Comparison of ENCODE assay signal across 8 cellular contexts in the genomic region with DNA sequence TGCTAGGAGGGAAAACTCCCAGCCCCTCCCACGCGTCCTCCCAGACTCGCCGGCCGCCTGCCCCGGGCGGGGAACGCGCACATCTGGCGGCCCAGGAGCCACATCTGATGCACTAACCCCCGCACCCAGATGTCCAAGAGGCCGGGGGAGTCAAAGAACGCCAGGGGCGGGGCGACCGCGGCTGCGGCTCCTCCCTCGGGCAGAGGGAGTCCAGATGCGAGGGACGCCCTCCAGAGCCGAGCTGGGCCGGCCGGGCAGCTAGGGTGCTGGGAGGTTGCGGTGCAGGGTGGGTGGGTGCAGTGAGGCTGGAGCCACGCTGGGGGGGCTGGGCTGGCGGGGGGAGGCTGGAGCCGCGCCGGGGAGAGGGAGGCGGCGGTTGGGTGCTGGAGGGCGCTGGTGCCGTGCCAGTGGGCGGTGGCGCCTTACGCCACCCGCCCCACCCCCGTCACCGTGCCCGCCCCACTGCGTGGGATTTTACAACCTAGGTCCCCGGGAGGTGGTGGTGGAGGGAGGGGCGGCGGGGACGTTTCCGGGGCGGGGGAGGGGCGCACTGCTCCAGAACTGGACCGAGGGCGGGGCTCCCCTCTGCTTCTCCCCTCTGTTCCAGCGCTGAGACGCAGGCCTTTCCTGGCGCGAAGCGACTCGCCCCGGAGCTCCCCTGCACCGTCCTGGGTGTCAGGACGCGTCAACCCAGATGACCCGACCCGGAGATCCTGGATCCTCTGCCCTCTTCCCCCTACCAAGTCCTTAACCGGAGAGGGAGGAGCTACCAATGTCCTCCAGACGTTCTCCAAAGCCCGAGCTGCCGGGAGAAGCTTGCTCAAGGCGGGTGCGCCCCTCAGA.
DNase-seq lines count a peak whose midpoint lies in the region; ATAC-seq, FAIRE-seq and TF ChIP-seq lines count a peak whose summit lies in the region.

No MANE protein-coding gene starts in this region.

- H3K4me1 ChIP-seq in A549: peaks cover 24% of the 10 kb centered on the region
- H3K4me1 ChIP-seq in breast epithelium: peaks cover 0 to 3% of the 10 kb centered on the region in 2 donors
- H3K4me1 ChIP-seq in smooth muscle cell (ENCODE audit: low read depth): peaks cover 20% of the 10 kb centered on the region

- no peak for FAIRE-seq in A549 (lab: Jason Lieb, UNC)

- no peaks in the 10 kb centered on the region for H4K20me1 ChIP-seq in smooth muscle cell (ENCODE audit: low read depth)

- H3F3A ChIP-seq in smooth muscle cell (ENCODE audit: low read depth): peaks cover 15% of the 10 kb centered on the region

- H3K27me3 Mint-ChIP-seq in immature natural killer cell (ENCODE audit: low read depth in 3 of 3): peaks cover 2 to 17% (median 5%) of the 10 kb centered on the region in 3 donors

- H3K36me3 Mint-ChIP-seq in immature natural killer cell: no peaks in the 10 kb centered on the region

- H3K4me3 ChIP-seq in A549: peak overlapping the region; percentile 70
- H3K4me3 ChIP-seq in WERI-Rb-1 (ENCODE audit: low read depth, low read length): peak overlapping the region; percentile 85
- H3K4me3 ChIP-seq in breast epithelium: peak overlapping the region; percentile 52 to 78 (median 66)
- H3K4me3 ChIP-seq in smooth muscle cell: peak overlapping the region; percentile 58

- no peaks in the 10 kb centered on the region for H3K36me3 ChIP-seq in WERI-Rb-1
- H3K36me3 ChIP-seq in breast epithelium: no peaks in the 10 kb centered on the region
- no peaks in the 10 kb centered on the region for H3K36me3 ChIP-seq in smooth muscle cell (ENCODE audit: low read depth)

- H3K27me3 ChIP-seq in WERI-Rb-1 (ENCODE audit: insufficient read depth, low read depth, severe bottlenecking) (no peaks in the 10 kb centered on the region), breast epithelium (no peaks in the 10 kb centered on the region), smooth muscle cell (ENCODE audit: low read depth) (no peaks in the 10 kb centered on the region)

- ATAC-seq in A549: peak; percentile 85 to 88
- peak; percentile 36 for ATAC-seq in GM18520 (IDR thresholded peaks at IDR 0.05; ENCODE audit: unreplicated experiment)
- peak; percentile 72 for ATAC-seq in HG03045 (IDR thresholded peaks at IDR 0.05; ENCODE audit: unreplicated experiment)

- WGBS in A549 (ENCODE audit: missing lambda C conversion rate): under 1% methylated on average over 16 of the region's 69 CpGs
- 1% methylated on average over 42 of the region's 69 CpGs for WGBS in smooth muscle cell (ENCODE audit: low lambda C conversion rate)

- H3K4me3 Mint-ChIP-seq in immature natural killer cell: peak overlapping the region; percentile 90 to 98 (median 93)

- peaks cover 21 to 28% of the 10 kb centered on the region in 2 donors for H3K4me1 Mint-ChIP-seq in immature natural killer cell

- intact Hi-C loops in breast epithelium (cut with DNase I; ENCODE audit: low total_unique reads): loop anchor here (10.0 kb wide), 1 partner anchor 74 kb away; no protein-coding TSS in a partner anchor

- peak; percentile 38 to 72; a peak in 3 of 5 replicates for TF ChIP-seq EP300 in A549 (IDR thresholded peaks at IDR 0.05)

- H3K27ac Mint-ChIP-seq in immature natural killer cell: peak overlapping the region in 1 of 6 donors; percentile 16

- TF ChIP-seq CTCF in A549 (IDR thresholded peaks at IDR 0.05) (no peak), WERI-Rb-1 (IDR thresholded peaks at IDR 0.05; ENCODE audit: low read depth, low read length) (no peak), breast epithelium (IDR thresholded peaks at IDR 0.05) (no peak), smooth muscle cell (IDR thresholded peaks at IDR 0.05; ENCODE audit: borderline replicate concordance, insufficient read depth, poor library complexity, severe bottlenecking) (no peak)

- H3K4me2 ChIP-seq in A549: peak overlapping the region; percentile 93
- H3K4me2 ChIP-seq in smooth muscle cell: peak overlapping the region; percentile 93

- H3K9me3 ChIP-seq in A549 (no peaks in the 10 kb centered on the region), WERI-Rb-1 (ENCODE audit: severe bottlenecking) (no peaks in the 10 kb centered on the region), breast epithelium (no peaks in the 10 kb centered on the region), smooth muscle cell (replicated peaks; ENCODE audit: low read depth) (no peaks in the 10 kb centered on the region)

- no peaks in the 10 kb centered on the region for H3K9me3 Mint-ChIP-seq in immature natural killer cell

- H3K79me2 ChIP-seq in smooth muscle cell (ENCODE audit: low read depth): no peaks in the 10 kb centered on the region

- H3K27ac ChIP-seq in A549 (peak overlapping the region; percentile 95 to 99), WERI-Rb-1 (peak overlapping the region; percentile 75), breast epithelium (peak overlapping the region; percentile 98 to 99), smooth muscle cell (ENCODE audit: low read depth) (peak overlapping the region; percentile 99)

- TF ChIP-seq RAD21 in A549 (conservative IDR thresholded peaks at IDR 0.05 in 1 of 2, IDR thresholded peaks at IDR 0.05 in 1 of 2): peak in 1 of 2 experiments; percentile 17; a peak in 2 of 5 replicates

- TF ChIP-seq POLR2A in A549 (IDR thresholded peaks at IDR 0.05; ENCODE audit: low read length) (peak; percentile 43; the same call in 1 of the 2 replicates), breast epithelium (IDR thresholded peaks at IDR 0.05) (peak; percentile 60)

- CTCF ChIA-PET in A549 (lab: Yijun Ruan, JAX): interaction anchor here (0.6 to 9.3 kb wide), 40 partner anchors 13 to 472 kb away, joined by 3 to 153 read pairs (median 4); no protein-coding TSS in a partner anchor

- DNase-seq in A549 (ENCODE audit: low read depth in 1 of 2, low spot score in 1 of 2): peak; percentile 84 to 93
- DNase-seq in NCI-H2107 (lab: John Stamatoyannopoulos, UW): peak; percentile 46
- DNase-seq in WERI-Rb-1: peak; percentile 86
- peak; percentile 86 to 90 for DNase-seq in breast epithelium (ENCODE audit: low spot score in 2 of 2)
- DNase-seq in immature natural killer cell: peak; percentile 40 to 48 (median 44)
- DNase-seq in smooth muscle cell (lab: John Stamatoyannopoulos, UW; ENCODE audit: unreplicated experiment): peak; percentile 98

- H2AFZ ChIP-seq in smooth muscle cell (ENCODE audit: low read depth): peak overlapping the region; percentile 46

- H3K9ac ChIP-seq in smooth muscle cell (ENCODE audit: low read depth): peak overlapping the region; percentile 96

- POLR2A ChIA-PET in A549 (lab: Yijun Ruan, JAX): interaction anchor here (0.6 to 3.3 kb wide), 20 partner anchors 69 to 1197 kb away, joined by 3 to 23 read pairs (median 4); a partner anchor contains a TSS

TF ChIP-seq in A549, 52 proteins besides CTCF, POLR2A, EP300 and RAD21:
- TF ChIP-seq, protein P1, sequence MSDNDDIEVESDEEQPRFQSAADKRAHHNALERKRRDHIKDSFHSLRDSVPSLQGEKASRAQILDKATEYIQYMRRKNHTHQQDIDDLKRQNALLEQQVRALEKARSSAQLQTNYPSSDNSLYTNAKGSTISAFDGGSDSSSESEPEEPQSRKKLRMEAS (IDR thresholded peaks at IDR 0.05): 0 out of 2 replicates have a peak, but pooled peaks have one; percentile 56
- TF ChIP-seq, protein P2, sequence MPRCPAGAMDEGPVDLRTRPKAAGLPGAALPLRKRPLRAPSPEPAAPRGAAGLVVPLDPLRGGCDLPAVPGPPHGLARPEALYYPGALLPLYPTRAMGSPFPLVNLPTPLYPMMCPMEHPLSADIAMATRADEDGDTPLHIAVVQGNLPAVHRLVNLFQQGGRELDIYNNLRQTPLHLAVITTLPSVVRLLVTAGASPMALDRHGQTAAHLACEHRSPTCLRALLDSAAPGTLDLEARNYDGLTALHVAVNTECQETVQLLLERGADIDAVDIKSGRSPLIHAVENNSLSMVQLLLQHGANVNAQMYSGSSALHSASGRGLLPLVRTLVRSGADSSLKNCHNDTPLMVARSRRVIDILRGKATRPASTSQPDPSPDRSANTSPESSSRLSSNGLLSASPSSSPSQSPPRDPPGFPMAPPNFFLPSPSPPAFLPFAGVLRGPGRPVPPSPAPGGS (IDR thresholded peaks at IDR 0.05): peak; percentile 45; the same call in 1 of the 3 replicates
- TF ChIP-seq NPAS2 (CRISPR knock-in tag; IDR thresholded peaks at IDR 0.05; ENCODE audit: borderline replicate concordance): no peak
- peak in 1 of 2 experiments; percentile 78; a peak in 3 of 5 replicates for TF ChIP-seq JUN (IDR thresholded peaks at IDR 0.05)
- TF ChIP-seq, protein P3, sequence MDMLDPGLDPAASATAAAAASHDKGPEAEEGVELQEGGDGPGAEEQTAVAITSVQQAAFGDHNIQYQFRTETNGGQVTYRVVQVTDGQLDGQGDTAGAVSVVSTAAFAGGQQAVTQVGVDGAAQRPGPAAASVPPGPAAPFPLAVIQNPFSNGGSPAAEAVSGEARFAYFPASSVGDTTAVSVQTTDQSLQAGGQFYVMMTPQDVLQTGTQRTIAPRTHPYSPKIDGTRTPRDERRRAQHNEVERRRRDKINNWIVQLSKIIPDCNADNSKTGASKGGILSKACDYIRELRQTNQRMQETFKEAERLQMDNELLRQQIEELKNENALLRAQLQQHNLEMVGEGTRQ (IDR thresholded peaks at IDR 0.05): no peak
- TF ChIP-seq RNF2 (IDR thresholded peaks at IDR 0.05; ENCODE audit: borderline replicate concordance, low read depth): no peak
- no peak for TF ChIP-seq MAFK (IDR thresholded peaks at IDR 0.05; ENCODE audit: partially characterized antibody)
- peak; percentile 84 for TF ChIP-seq PHF8 (IDR thresholded peaks at IDR 0.05; ENCODE audit: borderline replicate concordance, low read depth)
- 0 out of 2 replicates have a peak, but pooled peaks have one; percentile 39 for TF ChIP-seq MAZ (IDR thresholded peaks at IDR 0.05; ENCODE audit: borderline replicate concordance, low read depth, low read length)
TF ChIP-seq in A549: peak in this region for 5.

Comparison
In these comparisons a context has a peak if more than half of its experiments do, and no peak if none do; other contexts are left out.
1. Peak in every context shown above with its lines: DNase-seq, ATAC-seq, H3K4me3 ChIP-seq and H3K27ac ChIP-seq.
2. ATAC-seq: peak in every context shown above with its lines; median percentile 86 in A549; 72 in HG03045; 36 in GM18520.
3. DNase-seq: peak in every context shown above with its lines; median percentile 98 in smooth muscle cell; 88 in A549; 88 in breast epithelium; 86 in WERI-Rb-1; 46 in NCI-H2107; 44 in immature natural killer cell.